1 cellular context compared by ENCODE assay signal in the genomic region with DNA sequence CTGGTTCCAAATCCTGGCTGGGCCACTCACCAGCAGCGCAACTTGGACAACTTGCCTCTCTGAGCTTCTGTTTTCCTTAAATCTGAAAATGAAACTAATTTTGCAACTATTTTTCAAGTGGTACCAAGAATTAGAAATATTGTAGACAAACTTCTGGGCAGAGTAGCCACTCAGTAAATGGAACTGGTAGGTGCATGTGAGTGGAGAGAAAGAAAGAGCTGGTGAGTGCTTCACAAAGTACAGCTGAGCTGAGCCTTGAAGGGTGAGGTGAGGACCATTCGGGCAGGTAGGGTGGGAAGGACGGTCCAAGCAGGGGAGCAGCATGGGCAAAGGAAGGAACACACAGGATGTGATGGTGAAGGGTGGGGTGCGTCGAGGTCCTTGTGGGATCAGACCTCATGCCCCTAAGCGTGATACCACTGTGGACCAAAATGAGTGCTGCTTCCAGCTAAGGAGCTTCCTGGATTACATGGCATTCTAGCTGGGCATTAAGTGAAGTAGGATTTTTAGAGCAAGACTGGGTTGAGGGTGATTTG.
TF ChIP-seq lines count a peak whose summit lies in the region.

No MANE protein-coding gene starts in this region.

TF ChIP-seq in IMR-90, 13 proteins besides CTCF, POLR2A, EP300 and RAD21 (continued from another document):
- TF ChIP-seq BHLHE40 (IDR thresholded peaks at IDR 0.05; ENCODE audit: low read depth, low read length) (no peak), MAFK (IDR thresholded peaks at IDR 0.05; ENCODE audit: low read depth, low read length) (no peak), MXI1 (IDR thresholded peaks at IDR 0.05; ENCODE audit: borderline replicate concordance, low read depth, low read length) (no peak)
